ENCODE assay signal across 28 cellular contexts in the genomic region with DNA sequence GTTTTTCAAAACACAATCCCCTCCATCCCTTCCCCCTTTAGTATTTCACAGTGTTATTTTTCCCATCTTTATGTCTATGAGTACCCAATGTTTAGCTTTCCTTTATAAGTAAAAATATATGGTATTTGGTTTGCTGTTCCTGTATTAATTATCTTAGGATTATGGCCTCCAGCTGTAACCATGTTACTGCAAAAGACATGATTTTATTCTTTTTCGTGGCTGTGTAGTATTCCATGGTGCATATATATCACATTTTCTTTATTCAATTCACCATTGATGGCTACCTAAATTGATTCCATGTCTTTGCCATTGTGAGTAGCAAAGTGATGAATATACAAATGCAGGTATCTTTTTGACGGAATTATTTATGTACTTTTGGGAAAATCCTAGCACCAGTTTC.
A peak's percentile ranks its signal among the peaks of the same experiment; 100 is the strongest.
DNase-seq lines count a peak whose midpoint lies in the region; ATAC-seq, FAIRE-seq and TF ChIP-seq lines count a peak whose summit lies in the region.
"Had no signal": no experiment of that assay in that cellular context is flagged by ENCODE, and none has a peak within 500 bp of the region (broad histone marks: within the 10 kb centered on the region; RNA-seq: fewer than 3 reads in every experiment).

No MANE protein-coding gene starts in this region.

- TF ChIP-seq EP300 in K562 (IDR thresholded peaks at IDR 0.05; ENCODE audit: low read length), result no peak

- no peak overlapping the region for H3K9ac ChIP-seq in K562 (ENCODE audit: insufficient read depth in 1 of 2, low read depth in 2 of 2, low read length in 2 of 2)
- H3K9ac ChIP-seq: BLaER1; BLaER1 treated with 17β-estradiol and CSF1 and Interleukin-3, amounts not matched to agents 10 nM and 100 nM had no signal

- TF ChIP-seq CTCF in K562 (IDR thresholded peaks at IDR 0.05 in 2 of 3, conservative IDR thresholded peaks at IDR 0.05 in 1 of 3; ENCODE audit: insufficient read depth in 2 of 3, low read depth in 1 of 3, low read length in 3 of 3), result no peak

- H3K36me3 ChIP-seq in K562 (ENCODE audit: control insufficient read depth, insufficient read depth, low read length), result no peaks in the 10 kb centered on the region
- H3K36me3 ChIP-seq: BE2C; BLaER1; BLaER1 treated with 17β-estradiol and CSF1 and Interleukin-3, amounts not matched to agents 10 nM and 100 nM had no signal

- POLR2A ChIA-PET in K562 (lab: Yijun Ruan, JAX), result no interaction called here

- H4K20me1 ChIP-seq in K562 (replicated peaks; ENCODE audit: control insufficient read depth, insufficient read depth, low read length), result no peaks in the 10 kb centered on the region
- H4K20me1 ChIP-seq: BLaER1; BLaER1 treated with 17β-estradiol and CSF1 and Interleukin-3, amounts not matched to agents 10 nM and 100 nM had no signal

- H3K27me3 ChIP-seq in K562 (ENCODE audit: control insufficient read depth in 2 of 2, insufficient read depth in 2 of 2, low read length in 2 of 2), result no peaks in the 10 kb centered on the region
- H3K27me3 ChIP-seq: BE2C; BLaER1; BLaER1 treated with 17β-estradiol and CSF1 and Interleukin-3, amounts not matched to agents 10 nM and 100 nM had no signal

- CTCF ChIA-PET in K562 (lab: Yijun Ruan, JAX; ENCODE audit: low intra/inter-chr PET ratio), result no interaction called here

- ATAC-seq in K562, result no peak
- ATAC-seq: A549; CD8-positive, alpha-beta T cell had no signal

- in situ Hi-C loops in K562 (cut with MboI), result no loop called here

- no peak overlapping the region for H3K27ac ChIP-seq in K562 (ENCODE audit: extremely low read depth, low read depth, low read length)
- H3K27ac ChIP-seq: 22Rv1; A549; BLaER1; BLaER1 treated with 17β-estradiol and CSF1 and Interleukin-3, amounts not matched to agents 10 nM and 100 nM; C4-2B had no signal

- BruUV-seq in K562 (replicated peaks; lab: Mats Ljungman, UMichigan), result no TSS peak

- no peaks in the 10 kb centered on the region for H3K4me1 ChIP-seq in K562 (replicated peaks in 1 of 2; ENCODE audit: control insufficient read depth in 2 of 2, insufficient read depth in 2 of 2, low read length in 2 of 2)
- H3K4me1 ChIP-seq: A549; BE2C; BLaER1; BLaER1 treated with 17β-estradiol and CSF1 and Interleukin-3, amounts not matched to agents 10 nM and 100 nM; Caco-2 had no signal

- intact Hi-C loops in K562 (cut with micrococcal nuclease), result no loop called here

- no peak overlapping the region for H2AFZ ChIP-seq in K562 (ENCODE audit: low read depth, low read length)

- H3K4me3 ChIP-seq in K562, result no peak overlapping the region
- H3K4me3 ChIP-seq: A549; BLaER1; BLaER1 treated with 17β-estradiol and CSF1 and Interleukin-3, amounts not matched to agents 10 nM and 100 nM had no signal

- H3K9me3 ChIP-seq in K562 (replicated peaks; ENCODE audit: control insufficient read depth, insufficient read depth, low read depth, low read length), result no peaks in the 10 kb centered on the region
- H3K9me3 ChIP-seq: A549; BE2C; BLaER1; BLaER1 treated with 17β-estradiol and CSF1 and Interleukin-3, amounts not matched to agents 10 nM and 100 nM; Caco-2 had no signal

- H3K4me2 ChIP-seq in K562 (ENCODE audit: insufficient read depth, low read length), result no peak overlapping the region
- H3K4me2 ChIP-seq: A549; BLaER1; BLaER1 treated with 17β-estradiol and CSF1 and Interleukin-3, amounts not matched to agents 10 nM and 100 nM had no signal

- H3K79me2 ChIP-seq in K562 (ENCODE audit: control insufficient read depth, insufficient read depth, low read length), result no peaks in the 10 kb centered on the region

- FAIRE-seq in K562 (lab: Jason Lieb, UNC), result no peak
- FAIRE-seq: A204.1, A549, D721Med had no signal

- 10% methylated on average over 2 of the region's 2 CpGs for WGBS in K562 (ENCODE audit: insufficient coverage, low coverage, missing lambda C conversion rate)

- no peak for TF ChIP-seq RAD21 in K562 (CRISPR knock-in tag; conservative IDR thresholded peaks at IDR 0.05 in 1 of 2, IDR thresholded peaks at IDR 0.05 in 1 of 2)

- DNase-seq in K562 (ENCODE audit: extremely low read depth in 1 of 4, low spot score in 3 of 4), result no peak
- no peak for DNase-seq in AML-193 (lab: John Stamatoyannopoulos, UW)
- DNase-seq: 8988T; ACHN; BE2C; C1 segment of cervical spinal cord; Caco-2; Calu3; CD4-positive, alpha-beta memory T cell; CD4-positive, alpha-beta T cell; CD4-positive, CD25-positive, alpha-beta regulatory T cell; CD8-positive, alpha-beta memory T cell; CD8-positive, alpha-beta T cell; COR-L47; DMS 273 treated with DMSO at 0.1 percent for 48 hours; DMS153; DMS53; DMS79; DMS79 treated with DMSO at 0.1 percent for 48 hours; DND-41; EL had no signal

- TF ChIP-seq POLR2A in K562 (conservative IDR thresholded peaks at IDR 0.05), result no peak

- H3K9me1 ChIP-seq in K562 (ENCODE audit: control insufficient read depth, insufficient read depth, low read length), result no peaks in the 10 kb centered on the region

TF ChIP-seq in K562, 482 proteins besides CTCF, POLR2A, EP300 and RAD21:
- no peak for TF ChIP-seq HOXB6 (CRISPR knock-in tag; IDR thresholded peaks at IDR 0.05; ENCODE audit: borderline replicate concordance)
- TF ChIP-seq CHD4 (IDR thresholded peaks at IDR 0.05; ENCODE audit: insufficient read depth, insufficient replicate concordance, low read depth, low read length, poor library complexity, severe bottlenecking), result no peak
- TF ChIP-seq ELF1 (tag; IDR thresholded peaks at IDR 0.05), result no peak
- no peak for TF ChIP-seq ZNF165 (CRISPR knock-in tag; IDR thresholded peaks at IDR 0.05; ENCODE audit: borderline replicate concordance)
- no peak for TF ChIP-seq RFX5 (IDR thresholded peaks at IDR 0.05; ENCODE audit: low read depth, low read length)
- TF ChIP-seq ZNF146 (CRISPR knock-in tag; IDR thresholded peaks at IDR 0.05; ENCODE audit: unreplicated experiment), result peak; percentile 70
- TF ChIP-seq RBM25 (IDR thresholded peaks at IDR 0.05; ENCODE audit: low read depth, low read length, severe bottlenecking), result peak; percentile 61
- TF ChIP-seq, protein P1, sequence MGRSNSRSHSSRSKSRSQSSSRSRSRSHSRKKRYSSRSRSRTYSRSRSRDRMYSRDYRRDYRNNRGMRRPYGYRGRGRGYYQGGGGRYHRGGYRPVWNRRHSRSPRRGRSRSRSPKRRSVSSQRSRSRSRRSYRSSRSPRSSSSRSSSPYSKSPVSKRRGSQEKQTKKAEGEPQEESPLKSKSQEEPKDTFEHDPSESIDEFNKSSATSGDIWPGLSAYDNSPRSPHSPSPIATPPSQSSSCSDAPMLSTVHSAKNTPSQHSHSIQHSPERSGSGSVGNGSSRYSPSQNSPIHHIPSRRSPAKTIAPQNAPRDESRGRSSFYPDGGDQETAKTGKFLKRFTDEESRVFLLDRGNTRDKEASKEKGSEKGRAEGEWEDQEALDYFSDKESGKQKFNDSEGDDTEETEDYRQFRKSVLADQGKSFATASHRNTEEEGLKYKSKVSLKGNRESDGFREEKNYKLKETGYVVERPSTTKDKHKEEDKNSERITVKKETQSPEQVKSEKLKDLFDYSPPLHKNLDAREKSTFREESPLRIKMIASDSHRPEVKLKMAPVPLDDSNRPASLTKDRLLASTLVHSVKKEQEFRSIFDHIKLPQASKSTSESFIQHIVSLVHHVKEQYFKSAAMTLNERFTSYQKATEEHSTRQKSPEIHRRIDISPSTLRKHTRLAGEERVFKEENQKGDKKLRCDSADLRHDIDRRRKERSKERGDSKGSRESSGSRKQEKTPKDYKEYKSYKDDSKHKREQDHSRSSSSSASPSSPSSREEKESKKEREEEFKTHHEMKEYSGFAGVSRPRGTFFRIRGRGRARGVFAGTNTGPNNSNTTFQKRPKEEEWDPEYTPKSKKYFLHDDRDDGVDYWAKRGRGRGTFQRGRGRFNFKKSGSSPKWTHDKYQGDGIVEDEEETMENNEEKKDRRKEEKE (IDR thresholded peaks at IDR 0.05; ENCODE audit: borderline replicate concordance in 1 of 2, control insufficient read depth in 1 of 2, low read depth in 2 of 2, low read length in 1 of 2), result no peak
